Comparison of ENCODE assay signal across 1 cellular context in the genomic region with DNA sequence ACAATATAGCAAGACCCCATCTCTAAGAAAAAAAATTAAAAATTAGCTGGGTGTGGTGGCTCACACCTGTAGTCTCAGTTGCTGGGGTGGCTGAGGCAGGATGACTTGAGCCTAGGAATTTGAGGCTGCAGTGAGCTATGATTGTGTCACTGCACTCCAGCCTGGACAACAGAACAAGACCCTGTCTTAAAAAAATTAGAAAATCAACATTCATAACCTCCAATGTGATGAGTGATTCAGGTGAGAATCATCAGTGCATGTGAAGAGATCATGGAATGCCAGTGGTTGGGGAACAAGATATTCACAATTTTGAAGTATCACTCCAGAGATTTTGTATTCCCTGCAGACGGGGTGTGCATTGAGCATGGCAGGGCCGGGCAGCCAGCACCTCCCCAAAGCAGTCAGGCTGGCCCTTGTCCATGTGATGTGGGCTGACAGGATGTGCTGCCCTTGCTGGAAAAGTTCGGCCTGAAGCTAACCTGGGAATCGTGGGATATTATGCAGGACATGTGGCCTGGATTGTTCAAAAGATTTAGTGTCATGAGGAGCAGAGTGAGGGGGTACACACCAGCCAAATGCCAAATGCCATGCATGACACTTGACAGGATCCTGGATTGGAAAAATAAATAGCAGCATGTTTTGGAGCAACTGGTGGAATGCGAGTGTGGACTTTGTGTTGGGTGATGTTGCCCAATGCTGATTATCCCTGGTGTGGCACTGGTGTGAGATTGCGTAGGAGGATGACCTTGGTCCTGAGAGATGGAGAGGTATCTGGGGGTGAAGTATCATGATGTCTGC.
TF ChIP-seq lines count a peak whose summit lies in the region.

No MANE protein-coding gene starts in this region.

TF ChIP-seq in HepG2, 621 proteins besides CTCF, POLR2A, EP300 and RAD21 (continued from another document):
- TF ChIP-seq PAX8 (CRISPR knock-in tag; IDR thresholded peaks at IDR 0.05; ENCODE audit: borderline replicate concordance) (no peak), ZNF703 (CRISPR knock-in tag; IDR thresholded peaks at IDR 0.05; ENCODE audit: borderline replicate concordance) (no peak; the same call in 1 of the 2 replicates), ZNF850 (CRISPR knock-in tag; conservative IDR thresholded peaks at IDR 0.05) (no peak), XRCC5 (optimal IDR thresholded peaks at IDR 0.05; ENCODE audit: low read length) (no peak), CC2D1A (CRISPR knock-in tag; IDR thresholded peaks at IDR 0.05) (0 out of 2 replicates have a peak, but pooled peaks have one; percentile 30)
